In the genomic region with DNA sequence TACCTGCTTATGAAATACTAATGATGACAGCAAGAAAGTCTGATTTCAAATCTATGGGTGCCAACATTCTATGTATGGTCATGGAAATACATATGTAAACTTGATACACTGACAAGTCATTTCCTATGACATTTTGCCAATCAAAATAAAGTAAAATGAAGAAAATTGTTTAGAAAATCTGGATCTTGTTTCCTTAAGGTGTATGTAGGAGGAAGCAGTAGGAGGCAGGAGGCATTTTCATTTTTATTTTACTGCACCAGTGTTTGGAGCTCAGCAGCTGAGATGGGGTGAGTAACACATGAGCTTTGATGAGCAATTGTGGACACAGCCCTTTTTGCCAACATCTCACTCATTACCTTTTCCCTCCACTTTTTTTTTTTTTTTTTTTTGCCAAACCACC, we compare ENCODE assay signal across 15 cellular contexts.
DNase-seq lines count a peak whose midpoint lies in the region; TF ChIP-seq lines count a peak whose summit lies in the region.
"Had no signal": no experiment of that assay in that cellular context is flagged by ENCODE, and none has a peak within 500 bp of the region (broad histone marks: within the 10 kb centered on the region; RNA-seq: fewer than 3 reads in every experiment).

No MANE protein-coding gene starts in this region.

- H3K27ac Mint-ChIP-seq in activated T-helper 2 cell treated with anti-CD3 and anti-CD28 coated beads, Interferon-gamma antibody, Interleukin-2, Interleukin-4, amounts not matched to agents 10 μg/mL and 5 μg/mL and 100 μg/mL, durations not matched to agents 14 hours and 24 hours and 36 hours, result no peak overlapping the region
- H3K27ac Mint-ChIP-seq: activated CD4-positive, alpha-beta T cell treated with anti-CD3 and anti-CD28 coated beads, Interleukin-2, amount 10 ng/mL, durations not matched to agents 7 days and 5 days; CD14-positive monocyte; progenitor cell of endocrine pancreas; T-helper 1 cell treated with Interleukin-12 subunit alpha and Interleukin-12 subunit beta and Interleukin-4 antibody, amounts not matched to agents 30 μg/mL and 1 μg/mL, for 36 hours had no signal

- H3K9me3 ChIP-seq in mammary epithelial cell (replicated peaks; ENCODE audit: insufficient read depth, low read length), result no peaks in the 10 kb centered on the region
- no peaks in the 10 kb centered on the region for H3K9me3 ChIP-seq in thyroid gland
- H3K9me3 ChIP-seq: esophagus squamous epithelium had no signal

- BruUV-seq in mammary epithelial cell (replicated peaks; lab: Mats Ljungman, UMichigan), result no TSS peak

- H3K4me3 ChIP-seq in AG10803 (ENCODE audit: low read length) (no peak overlapping the region), mammary epithelial cell (replicated peaks in 1 of 3; ENCODE audit: insufficient read depth in 1 of 3, low read depth in 2 of 3, low read length in 3 of 3) (no peak overlapping the region), thyroid gland (replicated peaks in 1 of 3) (no peak overlapping the region), lower leg skin (ENCODE audit: low read depth, poor library complexity, severe bottlenecking) (no peak overlapping the region)
- H3K4me3 ChIP-seq: esophagus squamous epithelium had no signal

- no peak for TF ChIP-seq CTCF in AG10803 (conservative IDR thresholded peaks at IDR 0.05; ENCODE audit: low read length)
- TF ChIP-seq CTCF in mammary epithelial cell (conservative IDR thresholded peaks at IDR 0.05 in 1 of 2, IDR thresholded peaks at IDR 0.05 in 1 of 2; ENCODE audit: extremely low read depth in 1 of 2, insufficient read depth in 1 of 2, low read depth in 1 of 2, low read length in 2 of 2), result no peak
- no peak for TF ChIP-seq CTCF in thyroid gland (IDR thresholded peaks at IDR 0.05)
- TF ChIP-seq CTCF in lower leg skin (IDR thresholded peaks at IDR 0.05), result no peak

- no peaks in the 10 kb centered on the region for H3K27me3 Mint-ChIP-seq in activated T-helper 2 cell treated with anti-CD3 and anti-CD28 coated beads, Interferon-gamma antibody, Interleukin-2, Interleukin-4, amounts not matched to agents 10 μg/mL and 5 μg/mL and 100 μg/mL, durations not matched to agents 14 hours and 24 hours and 36 hours (ENCODE audit: low read depth)
- H3K27me3 Mint-ChIP-seq: activated CD4-positive, alpha-beta T cell treated with anti-CD3 and anti-CD28 coated beads, Interleukin-2, amount 10 ng/mL, durations not matched to agents 7 days and 5 days had no signal

- in situ Hi-C loops in mammary epithelial cell (cut with MboI; ENCODE audit: low sequenced_read_pairs in 2 of 2), result no loop called here

- peaks cover 7% of the 10 kb centered on the region for H3K4me1 Mint-ChIP-seq in activated T-helper 2 cell treated with anti-CD3 and anti-CD28 coated beads, Interferon-gamma antibody, Interleukin-2, Interleukin-4, amounts not matched to agents 10 μg/mL and 5 μg/mL and 100 μg/mL, durations not matched to agents 14 hours and 24 hours and 36 hours (ENCODE audit: low read depth)
- H3K4me1 Mint-ChIP-seq: central memory CD8-positive, alpha-beta T cell had no signal

- no peaks in the 10 kb centered on the region for H3K9me3 Mint-ChIP-seq in activated T-helper 2 cell treated with anti-CD3 and anti-CD28 coated beads, Interferon-gamma antibody, Interleukin-2, Interleukin-4, amounts not matched to agents 10 μg/mL and 5 μg/mL and 100 μg/mL, durations not matched to agents 14 hours and 24 hours and 36 hours
- H3K9me3 Mint-ChIP-seq: activated CD4-positive, alpha-beta T cell treated with anti-CD3 and anti-CD28 coated beads, Interleukin-2, amount 10 ng/mL, durations not matched to agents 7 days and 5 days; CD14-positive monocyte; central memory CD8-positive, alpha-beta T cell; T-helper 1 cell treated with Interleukin-12 subunit alpha and Interleukin-12 subunit beta and Interleukin-4 antibody, amounts not matched to agents 30 μg/mL and 1 μg/mL, for 36 hours had no signal

- no peak overlapping the region for H3K9ac ChIP-seq in mammary epithelial cell (ENCODE audit: insufficient read depth, low read length)

- H4K20me1 ChIP-seq in mammary epithelial cell (ENCODE audit: insufficient read depth, low read length), result no peaks in the 10 kb centered on the region

- no peaks in the 10 kb centered on the region for H3K27me3 ChIP-seq in mammary epithelial cell (ENCODE audit: insufficient read depth, low read length)
- H3K27me3 ChIP-seq in thyroid gland, result no peaks in the 10 kb centered on the region
- H3K27me3 ChIP-seq: esophagus squamous epithelium had no signal

- H3K27ac ChIP-seq in mammary epithelial cell (ENCODE audit: insufficient read depth, low read depth, low read length) (no peak overlapping the region), thyroid gland (no peak overlapping the region)
- H3K27ac ChIP-seq: esophagus squamous epithelium had no signal

- peak overlapping the region; percentile 37 for H3K4me2 ChIP-seq in mammary epithelial cell (ENCODE audit: insufficient read depth, low read depth, low read length)

- H3K79me2 ChIP-seq in mammary epithelial cell (ENCODE audit: insufficient read depth, low read length), result no peaks in the 10 kb centered on the region

- H3K36me3 ChIP-seq in mammary epithelial cell (ENCODE audit: insufficient read depth, low read length), result no peaks in the 10 kb centered on the region
- no peaks in the 10 kb centered on the region for H3K36me3 ChIP-seq in thyroid gland
- H3K36me3 ChIP-seq: esophagus squamous epithelium had no signal

- H3K4me1 ChIP-seq in mammary epithelial cell (ENCODE audit: insufficient read depth, low read length) (peaks cover 34% of the 10 kb centered on the region), thyroid gland (no peaks in the 10 kb centered on the region)
- H3K4me1 ChIP-seq: esophagus squamous epithelium had no signal

- CTCF ChIA-PET in mammary epithelial cell (lab: Charles Lee; ENCODE audit: low non-redundant PET), result no interaction called here

- TF ChIP-seq POLR2A in thyroid gland (IDR thresholded peaks at IDR 0.05) (no peak), lower leg skin (IDR thresholded peaks at IDR 0.05) (no peak)

- intact Hi-C loops in mammary epithelial cell (cut with micrococcal nuclease), result no loop called here
- intact Hi-C loops in thyroid gland (cut with DNase I), result no loop called here
- intact Hi-C loops in activated T-helper 2 cell treated with anti-CD3 and anti-CD28 coated beads, Interferon-gamma antibody, Interleukin-2, Interleukin-4, amounts not matched to agents 10 μg/mL and 5 μg/mL and 100 μg/mL, durations not matched to agents 14 hours and 24 hours and 36 hours (cut with micrococcal nuclease), result no loop called here
- intact Hi-C loops in lower leg skin (cut with DNase I; ENCODE audit: low total_unique reads), result no loop called here

- no peak overlapping the region for H2AFZ ChIP-seq in mammary epithelial cell (ENCODE audit: low read depth, low read length)

- no peak overlapping the region for H3K4me3 Mint-ChIP-seq in activated T-helper 2 cell treated with anti-CD3 and anti-CD28 coated beads, Interferon-gamma antibody, Interleukin-2, Interleukin-4, amounts not matched to agents 10 μg/mL and 5 μg/mL and 100 μg/mL, durations not matched to agents 14 hours and 24 hours and 36 hours (ENCODE audit: low read depth)
- H3K4me3 Mint-ChIP-seq: activated CD4-positive, alpha-beta T cell treated with anti-CD3 and anti-CD28 coated beads, Interleukin-2, amount 10 ng/mL, durations not matched to agents 7 days and 5 days; CD14-positive monocyte; central memory CD8-positive, alpha-beta T cell; T-helper 1 cell treated with Interleukin-12 subunit alpha and Interleukin-12 subunit beta and Interleukin-4 antibody, amounts not matched to agents 30 μg/mL and 1 μg/mL, for 36 hours had no signal

- H3K36me3 Mint-ChIP-seq in activated T-helper 2 cell treated with anti-CD3 and anti-CD28 coated beads, Interferon-gamma antibody, Interleukin-2, Interleukin-4, amounts not matched to agents 10 μg/mL and 5 μg/mL and 100 μg/mL, durations not matched to agents 14 hours and 24 hours and 36 hours (ENCODE audit: low read depth), result no peaks in the 10 kb centered on the region

- DNase-seq in AG10803 (ENCODE audit: low read depth), result peak; percentile 31
- peak; percentile 84 for DNase-seq in M059J (ENCODE audit: low read depth)
- DNase-seq in mammary epithelial cell, result peak; percentile 69
- DNase-seq in kidney tubule cell (ENCODE audit: low spot score), result peak; percentile 86
- DNase-seq in thyroid gland, result no peak
- no peak for DNase-seq in D341Med (ENCODE audit: low spot score)
- no peak for DNase-seq in activated T-helper 2 cell treated with anti-CD3 and anti-CD28 coated beads, Interferon-gamma antibody, Interleukin-2, Interleukin-4, amounts not matched to agents 10 μg/mL and 5 μg/mL and 100 μg/mL, durations not matched to agents 14 hours and 24 hours and 36 hours (ENCODE audit: low spot score)
- DNase-seq in lower leg skin (ENCODE audit: low spot score in 2 of 2), result no peak
- DNase-seq: activated CD4-positive, alpha-beta T cell treated with anti-CD3 and anti-CD28 coated beads, Interleukin-2, amount 10 ng/mL, durations not matched to agents 7 days and 5 days; esophagus squamous epithelium; stimulated activated naive CD4-positive, alpha-beta T cell had no signal

- dilution Hi-C loops in mammary epithelial cell (cut with HindIII; ENCODE audit: low sequenced_read_pairs), result no loop called here

Comparison
In these comparisons a context has a peak if more than half of its experiments do, and no peak if none do; other contexts are left out.
1. DNase-seq: peak in AG10803 (single experiment), M059J (single experiment), mammary epithelial cell (single experiment) and kidney tubule cell (single experiment); none in thyroid gland (0 of 2), D341Med (single experiment), activated T-helper 2 cell treated with anti-CD3 and anti-CD28 coated beads, Interferon-gamma antibody, Interleukin-2, Interleukin-4, amounts not matched to agents 10 μg/mL and 5 μg/mL and 100 μg/mL, durations not matched to agents 14 hours and 24 hours and 36 hours (single experiment) and lower leg skin (0 of 2).